ENCODE assay signal across 13 cellular contexts in the genomic region with DNA sequence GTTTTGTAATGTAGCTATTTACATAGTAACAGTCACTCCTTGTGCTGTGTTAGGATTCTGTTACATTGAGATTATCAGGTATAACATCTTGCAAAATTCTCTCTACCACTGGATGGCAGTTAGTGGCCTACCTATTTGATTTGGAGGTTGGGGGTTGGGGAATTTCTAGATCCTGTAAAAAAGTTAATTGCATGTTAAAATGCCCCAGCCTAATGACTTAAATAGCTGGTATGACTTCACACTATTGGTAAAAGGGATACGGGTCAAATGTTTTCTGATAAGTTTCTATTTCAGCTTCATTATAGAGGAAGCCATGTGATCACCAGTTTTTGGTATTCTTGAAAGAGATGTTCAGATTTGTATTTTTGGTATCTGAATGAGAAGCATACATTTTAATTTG. TPM values are rescaled to one million over a fixed set of nuclear protein-coding genes. Genes with fewer than 3 reads are reported as not detected.
DNase-seq lines count a peak whose midpoint lies in the region; ATAC-seq and TF ChIP-seq lines count a peak whose summit lies in the region.
"Had no signal": no experiment of that assay in that cellular context is flagged by ENCODE, and none has a peak within 500 bp of the region (broad histone marks: within the 10 kb centered on the region; RNA-seq: fewer than 3 reads in every experiment).

No MANE protein-coding gene starts in this region.

- H3K9ac ChIP-seq in HUES6 (ENCODE audit: low read length), result no peak overlapping the region
- no peak overlapping the region for H3K9ac ChIP-seq in neural progenitor cell

- H3K4me1 Mint-ChIP-seq in activated T-helper 2 cell treated with anti-CD3 and anti-CD28 coated beads, Interferon-gamma antibody, Interleukin-2, Interleukin-4, amounts not matched to agents 10 μg/mL and 5 μg/mL and 100 μg/mL, durations not matched to agents 14 hours and 24 hours and 36 hours (ENCODE audit: low read depth), result peaks cover 71% of the 10 kb centered on the region
- peaks cover 35% of the 10 kb centered on the region for H3K4me1 Mint-ChIP-seq in neural progenitor cell

- H3K4me3 ChIP-seq in HUES6 (ENCODE audit: low read depth, low read length), result peak overlapping the region; percentile 33; the same call in 1 of the 2 replicates
- no peak overlapping the region for H3K4me3 ChIP-seq in neural progenitor cell
- no peak overlapping the region for H3K4me3 ChIP-seq in left ventricle myocardium inferior

- peaks cover 16% of the 10 kb centered on the region for H3F3A ChIP-seq in neural progenitor cell (ENCODE audit: low read depth)

- H3K79me2 ChIP-seq in neural progenitor cell (ENCODE audit: low read depth), result peaks cover 64% of the 10 kb centered on the region

- no peaks in the 10 kb centered on the region for H3K36me3 ChIP-seq in HUES6 (ENCODE audit: control insufficient read depth, insufficient read depth, low read length)
- H3K36me3 ChIP-seq in neural progenitor cell, result no peaks in the 10 kb centered on the region
- no peaks in the 10 kb centered on the region for H3K36me3 ChIP-seq in left ventricle myocardium inferior

- H3K9me3 Mint-ChIP-seq in activated T-helper 2 cell treated with anti-CD3 and anti-CD28 coated beads, Interferon-gamma antibody, Interleukin-2, Interleukin-4, amounts not matched to agents 10 μg/mL and 5 μg/mL and 100 μg/mL, durations not matched to agents 14 hours and 24 hours and 36 hours, result peaks cover under 1% of the 10 kb centered on the region
- no peaks in the 10 kb centered on the region for H3K9me3 Mint-ChIP-seq in neural progenitor cell

- H4K20me1 ChIP-seq in neural progenitor cell (ENCODE audit: low read depth), result peaks cover 36% of the 10 kb centered on the region

- TF ChIP-seq CTCF in neural progenitor cell (IDR thresholded peaks at IDR 0.05) (no peak), left ventricle myocardium inferior (IDR thresholded peaks at IDR 0.05; ENCODE audit: borderline replicate concordance) (no peak)

- H3K27ac ChIP-seq in HUES6 (ENCODE audit: low read depth, low read length), result no peak overlapping the region
- no peak overlapping the region for H3K27ac ChIP-seq in neural progenitor cell
- H3K27ac ChIP-seq in left ventricle myocardium inferior (replicated peaks), result no peak overlapping the region
- H3K27ac ChIP-seq: SJCRH30 had no signal

- DNase-seq in NCI-H446 treated with DMSO at 0.1 percent for 48 hours (lab: John Stamatoyannopoulos, UW), result peak; percentile 33
- no peak for DNase-seq in NCI-H446 (lab: John Stamatoyannopoulos, UW)
- DNase-seq in activated T-helper 2 cell treated with anti-CD3 and anti-CD28 coated beads, Interferon-gamma antibody, Interleukin-2, Interleukin-4, amounts not matched to agents 10 μg/mL and 5 μg/mL and 100 μg/mL, durations not matched to agents 14 hours and 24 hours and 36 hours (ENCODE audit: low spot score), result no peak
- no peak for DNase-seq in neural progenitor cell (ENCODE audit: low spot score)
- no peak for DNase-seq in GF-D8 (lab: John Stamatoyannopoulos, UW)
- DNase-seq in left ventricle myocardium inferior, result no peak
- DNase-seq: GDM1, NCI-H2227 treated with DMSO at 0.1 percent for 48 hours, nucleus accumbens, substantia nigra had no signal

- H3K4me1 ChIP-seq in HUES6 (ENCODE audit: control insufficient read depth, insufficient read depth, low read length), result peaks cover 39% of the 10 kb centered on the region
- H3K4me1 ChIP-seq in neural progenitor cell, result peaks cover 32% of the 10 kb centered on the region
- H3K4me1 ChIP-seq in left ventricle myocardium inferior, result peaks cover 37% of the 10 kb centered on the region

- H3K27me3 Mint-ChIP-seq in activated T-helper 2 cell treated with anti-CD3 and anti-CD28 coated beads, Interferon-gamma antibody, Interleukin-2, Interleukin-4, amounts not matched to agents 10 μg/mL and 5 μg/mL and 100 μg/mL, durations not matched to agents 14 hours and 24 hours and 36 hours (ENCODE audit: low read depth), result no peaks in the 10 kb centered on the region
- H3K27me3 Mint-ChIP-seq in neural progenitor cell (ENCODE audit: insufficient read depth, low read depth), result peaks cover 11% of the 10 kb centered on the region

- peak overlapping the region; percentile 97 for H3K4me2 ChIP-seq in neural progenitor cell

- H2AFZ ChIP-seq in neural progenitor cell (replicated peaks), result no peak overlapping the region

- intact Hi-C loops in activated T-helper 2 cell treated with anti-CD3 and anti-CD28 coated beads, Interferon-gamma antibody, Interleukin-2, Interleukin-4, amounts not matched to agents 10 μg/mL and 5 μg/mL and 100 μg/mL, durations not matched to agents 14 hours and 24 hours and 36 hours (cut with micrococcal nuclease), result loop anchor here (2.0 kb wide), 1 partner anchor 205 kb away; no protein-coding TSS in a partner anchor
- intact Hi-C loops in left ventricle myocardium inferior (cut with micrococcal nuclease), result no loop called here

- peaks cover 15% of the 10 kb centered on the region for H3K27me3 ChIP-seq in HUES6 (ENCODE audit: control insufficient read depth, insufficient read depth, low read length)
- H3K27me3 ChIP-seq in neural progenitor cell, result peaks cover 21% of the 10 kb centered on the region
- H3K27me3 ChIP-seq in left ventricle myocardium inferior (ENCODE audit: low read depth), result peaks cover 17% of the 10 kb centered on the region
- H3K27me3 ChIP-seq: SJCRH30 had no signal

- H3K27ac Mint-ChIP-seq in activated T-helper 2 cell treated with anti-CD3 and anti-CD28 coated beads, Interferon-gamma antibody, Interleukin-2, Interleukin-4, amounts not matched to agents 10 μg/mL and 5 μg/mL and 100 μg/mL, durations not matched to agents 14 hours and 24 hours and 36 hours, result peak overlapping the region; percentile 82
- H3K27ac Mint-ChIP-seq in neural progenitor cell, result no peak overlapping the region

- H3K4me3 Mint-ChIP-seq in activated T-helper 2 cell treated with anti-CD3 and anti-CD28 coated beads, Interferon-gamma antibody, Interleukin-2, Interleukin-4, amounts not matched to agents 10 μg/mL and 5 μg/mL and 100 μg/mL, durations not matched to agents 14 hours and 24 hours and 36 hours (ENCODE audit: low read depth), result peak overlapping the region; percentile 99
- H3K4me3 Mint-ChIP-seq in neural progenitor cell, result no peak overlapping the region

- H3K9me3 ChIP-seq in HUES6 (ENCODE audit: control insufficient read depth, insufficient read depth, low read depth, low read length), result no peaks in the 10 kb centered on the region
- H3K9me3 ChIP-seq in neural progenitor cell (ENCODE audit: low read depth), result no peaks in the 10 kb centered on the region
- no peaks in the 10 kb centered on the region for H3K9me3 ChIP-seq in left ventricle myocardium inferior (replicated peaks)
- H3K9me3 ChIP-seq: SJCRH30 had no signal

- no peak for ATAC-seq in HG02678 (IDR thresholded peaks at IDR 0.05; ENCODE audit: unreplicated experiment)

- H3K36me3 Mint-ChIP-seq in activated T-helper 2 cell treated with anti-CD3 and anti-CD28 coated beads, Interferon-gamma antibody, Interleukin-2, Interleukin-4, amounts not matched to agents 10 μg/mL and 5 μg/mL and 100 μg/mL, durations not matched to agents 14 hours and 24 hours and 36 hours (ENCODE audit: low read depth), result peaks cover 48% of the 10 kb centered on the region
- no peaks in the 10 kb centered on the region for H3K36me3 Mint-ChIP-seq in neural progenitor cell

RNA-seq across cellular contexts. Expression of a gene that starts 2.8 kb away (rescaled TPM):
- 60.2 and 61.4 TPM in 2 replicates for total RNA-seq in activated T-helper 2 cell treated with anti-CD3 and anti-CD28 coated beads, Interferon-gamma antibody, Interleukin-2, Interleukin-4, amounts not matched to agents 10 μg/mL and 5 μg/mL and 100 μg/mL, durations not matched to agents 14 hours and 24 hours and 36 hours
- total RNA-seq in neural progenitor cell (ENCODE audit: low replicate concordance) (20.8 and 21.4 TPM in 2 replicates), left ventricle myocardium inferior (3.8 TPM)
